In the genomic region with DNA sequence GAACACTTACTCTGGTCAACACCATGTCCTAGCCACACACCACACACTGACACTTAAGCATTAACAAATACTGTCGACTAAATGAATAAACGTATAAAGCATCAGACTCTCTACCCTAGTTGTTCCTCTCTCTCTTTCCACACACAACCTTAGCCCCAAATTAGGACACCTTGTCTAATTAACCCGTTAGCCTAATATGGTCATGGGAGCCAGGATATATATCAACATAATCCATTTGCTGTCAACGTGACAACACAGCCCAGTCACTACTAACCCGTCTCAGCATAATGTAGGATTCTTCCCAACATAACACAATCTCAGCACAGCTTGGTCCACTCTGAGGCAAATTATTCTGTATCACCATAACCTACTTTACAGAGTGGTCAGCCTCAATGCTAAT, we compare ENCODE assay signal across 11 cellular contexts. TPM values are rescaled to one million over a fixed set of nuclear protein-coding genes. Genes with fewer than 3 reads are reported as not detected.
DNase-seq lines count a peak whose midpoint lies in the region; ATAC-seq and TF ChIP-seq lines count a peak whose summit lies in the region.
"Had no signal": no experiment of that assay in that cellular context is flagged by ENCODE, and none has a peak within 500 bp of the region (broad histone marks: within the 10 kb centered on the region; RNA-seq: fewer than 3 reads in every experiment).

No MANE protein-coding gene starts in this region.

- intact Hi-C loops in left ventricle myocardium superior (cut with micrococcal nuclease): no loop called here

- TF ChIP-seq EP300 in suprapubic skin (IDR thresholded peaks at IDR 0.05): no peak

- H3K9me3 ChIP-seq in suprapubic skin: no peaks in the 10 kb centered on the region

- no peak overlapping the region for H3K27ac Mint-ChIP-seq in activated naive CD4-positive, alpha-beta T cell treated with anti-CD3 and anti-CD28 coated beads, Interleukin-2, amount 10 ng/mL, durations not matched to agents 7 days and 5 days
- H3K27ac Mint-ChIP-seq in activated naive CD4-positive, alpha-beta T cell treated with anti-CD3 and anti-CD28 coated beads, Interleukin-2, amount 50 U/mL, for 72 hours: peak overlapping the region in 1 of 2 donors; percentile 18
- no peak overlapping the region for H3K27ac Mint-ChIP-seq in activated CD4-positive, alpha-beta memory T cell treated with anti-CD3 and anti-CD28 coated beads, Interleukin-2, amount 10 ng/mL, durations not matched to agents 7 days and 5 days
- H3K27ac Mint-ChIP-seq in glutamatergic neuron (ENCODE audit: unreplicated experiment): peak overlapping the region; percentile 18
- peak overlapping the region; percentile 9 for H3K27ac Mint-ChIP-seq in stimulated activated naive B cell treated with anti-CD40 and anti-IgM and Interleukin-4, amounts not matched to agents 10 μg/mL and 1 μg/mL and 100 μg/mL, for 72 hours

- no peak for TF ChIP-seq POLR2A in suprapubic skin (IDR thresholded peaks at IDR 0.05)

- H3K4me3 ChIP-seq in suprapubic skin: no peak overlapping the region

- peak overlapping the region; percentile 98 for H3K4me3 Mint-ChIP-seq in activated naive CD4-positive, alpha-beta T cell treated with anti-CD3 and anti-CD28 coated beads, Interleukin-2, amount 10 ng/mL, durations not matched to agents 7 days and 5 days
- H3K4me3 Mint-ChIP-seq in activated CD4-positive, alpha-beta memory T cell treated with anti-CD3 and anti-CD28 coated beads, Interleukin-2, amount 10 ng/mL, durations not matched to agents 7 days and 5 days: peak overlapping the region; percentile 0
- peak overlapping the region; percentile 72 for H3K4me3 Mint-ChIP-seq in glutamatergic neuron (ENCODE audit: unreplicated experiment)
- peak overlapping the region; percentile 37 to 98 for H3K4me3 Mint-ChIP-seq in stimulated activated naive B cell treated with anti-CD40 and anti-IgM and Interleukin-4, amounts not matched to agents 10 μg/mL and 1 μg/mL and 100 μg/mL, for 72 hours

- no peaks in the 10 kb centered on the region for H3K27me3 Mint-ChIP-seq in activated naive CD4-positive, alpha-beta T cell treated with anti-CD3 and anti-CD28 coated beads, Interleukin-2, amount 10 ng/mL, durations not matched to agents 7 days and 5 days
- H3K27me3 Mint-ChIP-seq in activated CD4-positive, alpha-beta memory T cell treated with anti-CD3 and anti-CD28 coated beads, Interleukin-2, amount 10 ng/mL, durations not matched to agents 7 days and 5 days: no peaks in the 10 kb centered on the region
- H3K27me3 Mint-ChIP-seq in glutamatergic neuron (ENCODE audit: unreplicated experiment): peaks cover 27% of the 10 kb centered on the region
- H3K27me3 Mint-ChIP-seq in stimulated activated naive B cell treated with anti-CD40 and anti-IgM and Interleukin-4, amounts not matched to agents 10 μg/mL and 1 μg/mL and 100 μg/mL, for 72 hours: no peaks in the 10 kb centered on the region

- peaks cover 23% of the 10 kb centered on the region for H3K36me3 ChIP-seq in suprapubic skin

- H3K4me1 ChIP-seq in suprapubic skin: peaks cover 63% of the 10 kb centered on the region

- H3K9me3 Mint-ChIP-seq in activated naive CD4-positive, alpha-beta T cell treated with anti-CD3 and anti-CD28 coated beads, Interleukin-2, amount 10 ng/mL, durations not matched to agents 7 days and 5 days: no peaks in the 10 kb centered on the region
- H3K9me3 Mint-ChIP-seq in activated naive CD4-positive, alpha-beta T cell treated with anti-CD3 and anti-CD28 coated beads, Interleukin-2, amount 50 U/mL, for 72 hours: no peaks in the 10 kb centered on the region
- H3K9me3 Mint-ChIP-seq in activated CD4-positive, alpha-beta memory T cell treated with anti-CD3 and anti-CD28 coated beads, Interleukin-2, amount 10 ng/mL, durations not matched to agents 7 days and 5 days: no peaks in the 10 kb centered on the region
- peaks cover 17% of the 10 kb centered on the region for H3K9me3 Mint-ChIP-seq in glutamatergic neuron (ENCODE audit: unreplicated experiment)
- H3K9me3 Mint-ChIP-seq in stimulated activated naive B cell treated with anti-CD40 and anti-IgM and Interleukin-4, amounts not matched to agents 10 μg/mL and 1 μg/mL and 100 μg/mL, for 72 hours: no peaks in the 10 kb centered on the region

- no peak for ATAC-seq in activated naive CD4-positive, alpha-beta T cell treated with anti-CD3 and anti-CD28 coated beads, Interleukin-2, amount 50 U/mL, for 72 hours
- ATAC-seq in stimulated activated naive B cell treated with anti-CD40 and anti-IgM and Interleukin-4, amounts not matched to agents 10 μg/mL and 1 μg/mL and 100 μg/mL, for 72 hours (replicated peaks): no peak
- ATAC-seq in left ventricle myocardium superior (no peak), HG03354 (IDR thresholded peaks at IDR 0.05; ENCODE audit: poor library complexity, severe bottlenecking, unreplicated experiment) (no peak)

- CTCF ChIA-PET in activated naive CD4-positive, alpha-beta T cell treated with anti-CD3 and anti-CD28 coated beads, Interleukin-2, amount 10 ng/mL, durations not matched to agents 7 days and 5 days (lab: Charles Lee): no interaction called here
- CTCF ChIA-PET in activated CD4-positive, alpha-beta memory T cell treated with anti-CD3 and anti-CD28 coated beads, Interleukin-2, amount 10 ng/mL, durations not matched to agents 7 days and 5 days (lab: Charles Lee): interaction anchor here (1.0 kb wide), 1 partner anchor 64 kb away, joined by 3 read pairs; no protein-coding TSS in a partner anchor

- POLR2A ChIA-PET in activated CD4-positive, alpha-beta memory T cell treated with anti-CD3 and anti-CD28 coated beads, Interleukin-2, amount 10 ng/mL, durations not matched to agents 7 days and 5 days (lab: Charles Lee): interaction anchor here (0.7 to 1.4 kb wide), 5 partner anchors 11 to 166 kb away, joined by 3 to 6 read pairs (median 3); no protein-coding TSS in a partner anchor

- no peak overlapping the region for H3K27ac ChIP-seq in suprapubic skin

- no peaks in the 10 kb centered on the region for H3K27me3 ChIP-seq in suprapubic skin

- peaks cover 50% of the 10 kb centered on the region for H3K4me1 Mint-ChIP-seq in activated naive CD4-positive, alpha-beta T cell treated with anti-CD3 and anti-CD28 coated beads, Interleukin-2, amount 10 ng/mL, durations not matched to agents 7 days and 5 days
- H3K4me1 Mint-ChIP-seq in activated CD4-positive, alpha-beta memory T cell treated with anti-CD3 and anti-CD28 coated beads, Interleukin-2, amount 10 ng/mL, durations not matched to agents 7 days and 5 days: peaks cover 53% of the 10 kb centered on the region
- H3K4me1 Mint-ChIP-seq in glutamatergic neuron (ENCODE audit: low read depth, unreplicated experiment): peaks cover 21% of the 10 kb centered on the region
- peaks cover 45 to 62% of the 10 kb centered on the region in 2 donors for H3K4me1 Mint-ChIP-seq in stimulated activated naive B cell treated with anti-CD40 and anti-IgM and Interleukin-4, amounts not matched to agents 10 μg/mL and 1 μg/mL and 100 μg/mL, for 72 hours

- peaks cover 61% of the 10 kb centered on the region for H3K36me3 Mint-ChIP-seq in activated naive CD4-positive, alpha-beta T cell treated with anti-CD3 and anti-CD28 coated beads, Interleukin-2, amount 10 ng/mL, durations not matched to agents 7 days and 5 days
- H3K36me3 Mint-ChIP-seq in activated naive CD4-positive, alpha-beta T cell treated with anti-CD3 and anti-CD28 coated beads, Interleukin-2, amount 50 U/mL, for 72 hours: peaks cover 32 to 48% of the 10 kb centered on the region in 2 donors
- peaks cover 55% of the 10 kb centered on the region for H3K36me3 Mint-ChIP-seq in activated CD4-positive, alpha-beta memory T cell treated with anti-CD3 and anti-CD28 coated beads, Interleukin-2, amount 10 ng/mL, durations not matched to agents 7 days and 5 days (ENCODE audit: low read depth)
- H3K36me3 Mint-ChIP-seq in glutamatergic neuron (ENCODE audit: unreplicated experiment): peaks cover 5% of the 10 kb centered on the region
- H3K36me3 Mint-ChIP-seq in stimulated activated naive B cell treated with anti-CD40 and anti-IgM and Interleukin-4, amounts not matched to agents 10 μg/mL and 1 μg/mL and 100 μg/mL, for 72 hours: peaks cover 68 to 75% of the 10 kb centered on the region in 2 donors

- DNase-seq in activated naive CD4-positive, alpha-beta T cell treated with anti-CD3 and anti-CD28 coated beads, Interleukin-2, amount 10 ng/mL, durations not matched to agents 7 days and 5 days: no peak
- no peak for DNase-seq in activated naive CD4-positive, alpha-beta T cell treated with anti-CD3 and anti-CD28 coated beads, Interleukin-2, amount 50 U/mL, for 72 hours (ENCODE audit: low spot score in 2 of 2)
- no peak for DNase-seq in activated CD4-positive, alpha-beta memory T cell treated with anti-CD3 and anti-CD28 coated beads, Interleukin-2, amount 10 ng/mL, durations not matched to agents 7 days and 5 days
- DNase-seq in glutamatergic neuron (no peak), left ventricle myocardium superior (no peak), suprapubic skin (ENCODE audit: low spot score in 2 of 2) (no peak)
- no peak for DNase-seq in stimulated activated naive B cell treated with anti-CD40 and anti-IgM and Interleukin-4, amounts not matched to agents 10 μg/mL and 1 μg/mL and 100 μg/mL, for 72 hours
- DNase-seq: activated CD4-positive, CD25-positive, alpha-beta regulatory T cell; C1 segment of cervical spinal cord; NCI-H1092 treated with DMSO at 0.1 percent for 48 hours had no signal

- WGBS in suprapubic skin: 79% methylated on average over 5 of the region's 5 CpGs

- TF ChIP-seq CTCF in glutamatergic neuron (IDR thresholded peaks at IDR 0.05; ENCODE audit: partially characterized antibody, unreplicated experiment) (no peak), suprapubic skin (IDR thresholded peaks at IDR 0.05) (no peak)

RNA-seq across cellular contexts. Expression of gene DVL2, which starts 2.2 kb away (rescaled TPM):
- 10 to 100 TPM; 56.2 to 73.4 TPM for total RNA-seq in activated naive CD4-positive, alpha-beta T cell treated with anti-CD3 and anti-CD28 coated beads, Interleukin-2, amount 50 U/mL, for 72 hours
- total RNA-seq in activated CD4-positive, alpha-beta memory T cell treated with anti-CD3 and anti-CD28 coated beads, Interleukin-2, amount 10 ng/mL, durations not matched to agents 7 days and 5 days: 10 to 100 TPM; 47.2 to 49.1 TPM
- total RNA-seq in glutamatergic neuron (ENCODE audit: unreplicated experiment): 79.1 TPM
- 23.5 TPM for total RNA-seq in left ventricle myocardium superior
- 10 to 100 TPM; 53.2 to 78.1 (median 55.5) TPM for total RNA-seq in suprapubic skin

RNA-seq across cellular contexts. Expression of gene PHF23, which starts 7.1 kb away (rescaled TPM):
- 10 to 100 TPM; 25.9 to 52.4 TPM for total RNA-seq in activated naive CD4-positive, alpha-beta T cell treated with anti-CD3 and anti-CD28 coated beads, Interleukin-2, amount 50 U/mL, for 72 hours
- total RNA-seq in activated CD4-positive, alpha-beta memory T cell treated with anti-CD3 and anti-CD28 coated beads, Interleukin-2, amount 10 ng/mL, durations not matched to agents 7 days and 5 days: 10 to 100 TPM; 45.9 to 53.1 TPM
- 72.3 TPM for total RNA-seq in glutamatergic neuron (ENCODE audit: unreplicated experiment)
- 29.4 TPM for total RNA-seq in left ventricle myocardium superior
- 10 to 100 TPM; 19.0 to 35.0 (median 29.1) TPM for total RNA-seq in suprapubic skin

RNA-seq across cellular contexts. Expression of gene GABARAP, which starts 10.1 kb away (rescaled TPM):
- total RNA-seq in activated naive CD4-positive, alpha-beta T cell treated with anti-CD3 and anti-CD28 coated beads, Interleukin-2, amount 50 U/mL, for 72 hours: 100 to 1,000 TPM; 167 to 298 TPM
- 100 to 1,000 TPM; 303 to 313 TPM for total RNA-seq in activated CD4-positive, alpha-beta memory T cell treated with anti-CD3 and anti-CD28 coated beads, Interleukin-2, amount 10 ng/mL, durations not matched to agents 7 days and 5 days
- total RNA-seq in glutamatergic neuron (ENCODE audit: unreplicated experiment) (908 TPM), left ventricle myocardium superior (456 TPM), suprapubic skin (100 to 1,000 TPM; 446 to 840 (median 533) TPM)

RNA-seq across cellular contexts. Expression of gene ACADVL, which starts 12.4 kb away (rescaled TPM):
- 100 to 1,000 TPM; 360 to 445 TPM for total RNA-seq in activated naive CD4-positive, alpha-beta T cell treated with anti-CD3 and anti-CD28 coated beads, Interleukin-2, amount 50 U/mL, for 72 hours
- total RNA-seq in activated CD4-positive, alpha-beta memory T cell treated with anti-CD3 and anti-CD28 coated beads, Interleukin-2, amount 10 ng/mL, durations not matched to agents 7 days and 5 days: 100 to 1,000 TPM; 364 to 370 TPM
- total RNA-seq in glutamatergic neuron (ENCODE audit: unreplicated experiment) (375 TPM), left ventricle myocardium superior (2,270 TPM), suprapubic skin (1,000 to 10,000 TPM in 1 of 4 donors, 100 to 1,000 TPM in 3; 565 to 1,687 (median 703) TPM)

RNA-seq across cellular contexts. Expression of gene DLG4, which starts 12.5 kb away (rescaled TPM):
- 10 to 100 TPM; 20.1 to 27.1 TPM for total RNA-seq in activated naive CD4-positive, alpha-beta T cell treated with anti-CD3 and anti-CD28 coated beads, Interleukin-2, amount 50 U/mL, for 72 hours
- 1 to 10 TPM; 5.2 to 5.3 TPM for total RNA-seq in activated CD4-positive, alpha-beta memory T cell treated with anti-CD3 and anti-CD28 coated beads, Interleukin-2, amount 10 ng/mL, durations not matched to agents 7 days and 5 days
- total RNA-seq in glutamatergic neuron (ENCODE audit: unreplicated experiment) (157 TPM), left ventricle myocardium superior (21.3 TPM), suprapubic skin (10 to 100 TPM in 1 of 4 donors, 1 to 10 TPM in 3; 2.9 to 12.7 (median 3.2) TPM)

Comparison
In these comparisons a context has a peak if more than half of its experiments do, and no peak if none do; other contexts are left out.
1. H3K27ac Mint-ChIP-seq: peak in glutamatergic neuron (single experiment) and stimulated activated naive B cell treated with anti-CD40 and anti-IgM and Interleukin-4, amounts not matched to agents 10 μg/mL and 1 μg/mL and 100 μg/mL, for 72 hours (single experiment); none in activated naive CD4-positive, alpha-beta T cell treated with anti-CD3 and anti-CD28 coated beads, Interleukin-2, amount 10 ng/mL, durations not matched to agents 7 days and 5 days (single experiment) and activated CD4-positive, alpha-beta memory T cell treated with anti-CD3 and anti-CD28 coated beads, Interleukin-2, amount 10 ng/mL, durations not matched to agents 7 days and 5 days (single experiment).
2. H3K4me3 Mint-ChIP-seq: peak in every context shown above with its lines; median percentile 98 in activated naive CD4-positive, alpha-beta T cell treated with anti-CD3 and anti-CD28 coated beads, Interleukin-2, amount 10 ng/mL, durations not matched to agents 7 days and 5 days; 72 in glutamatergic neuron; 68 in stimulated activated naive B cell treated with anti-CD40 and anti-IgM and Interleukin-4, amounts not matched to agents 10 μg/mL and 1 μg/mL and 100 μg/mL, for 72 hours; 0 in activated CD4-positive, alpha-beta memory T cell treated with anti-CD3 and anti-CD28 coated beads, Interleukin-2, amount 10 ng/mL, durations not matched to agents 7 days and 5 days.